20 cellular contexts compared by ENCODE assay signal in the genomic region with DNA sequence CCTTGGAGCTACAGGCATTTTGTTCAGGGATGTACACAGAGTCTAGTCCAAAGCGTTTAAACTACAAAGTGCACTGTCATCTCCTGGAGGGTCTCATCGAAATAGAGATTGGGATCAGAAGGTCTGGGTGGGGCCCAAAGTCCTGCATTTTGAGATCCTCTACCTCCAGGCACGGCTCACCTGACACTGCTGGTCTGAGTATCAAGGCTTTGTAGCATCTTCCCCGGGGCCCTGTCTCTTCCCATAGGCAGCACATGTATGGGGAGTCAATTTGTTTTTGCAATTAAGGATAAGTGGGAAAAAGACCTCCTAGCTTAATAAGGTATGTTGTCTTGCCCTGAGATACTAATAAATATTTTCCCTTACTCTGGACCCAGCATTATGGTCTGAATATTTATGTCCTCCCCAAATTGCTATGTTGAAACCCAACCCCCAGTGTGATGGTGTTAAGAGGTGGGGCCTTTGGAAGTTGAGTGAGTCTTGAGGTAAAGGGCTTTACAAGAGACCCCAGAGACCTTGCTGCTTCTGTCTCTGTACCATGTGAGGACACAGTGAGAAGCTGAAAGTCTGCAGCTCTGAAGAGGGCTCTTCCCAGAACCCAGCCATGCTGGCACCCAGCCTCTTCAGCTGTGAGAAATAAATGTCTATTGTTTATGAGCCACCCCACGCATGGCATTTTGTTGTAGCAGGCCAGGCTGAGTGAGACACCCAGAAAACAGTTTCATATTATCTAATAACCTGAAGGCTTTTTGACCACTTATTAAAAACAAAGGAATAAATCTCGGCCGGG.
"Had no signal": no experiment of that assay in that cellular context is flagged by ENCODE, and none has a peak within 500 bp of the region (broad histone marks: within the 10 kb centered on the region; RNA-seq: fewer than 3 reads in every experiment).

No MANE protein-coding gene starts in this region.

- DNase-seq: activated CD4-positive, alpha-beta memory T cell treated with anti-CD3 and anti-CD28 coated beads for 36 hours; activated CD4-positive, alpha-beta T cell treated with anti-CD3 and anti-CD28 coated beads for 48 hours; activated T-cell treated with anti-CD3 and anti-CD28 coated beads for 4 hours; aorta; dermis blood vessel endothelial cell; effector CD8-positive, alpha-beta T cell; gastrocnemius medialis; heart left ventricle; immature natural killer cell; left ventricle myocardium inferior; mammary epithelial cell; mucosa of descending colon; naive B cell; SK-N-SH; stimulated activated CD4-positive, alpha-beta T cell treated with anti-CD3 and anti-CD28 coated beads, Interleukin-4, amount 100 ng/mL, for 1 hour; stimulated activated naive CD4-positive, alpha-beta T cell had no signal

- H3K4me2 ChIP-seq: SK-N-SH had no signal

- H3K27me3 Mint-ChIP-seq: activated CD4-positive, alpha-beta memory T cell treated with anti-CD3 and anti-CD28 coated beads for 36 hours had no signal

- H3K4me1 Mint-ChIP-seq: brain, immature natural killer cell, naive B cell had no signal

- H3K4me3 Mint-ChIP-seq: activated CD4-positive, alpha-beta memory T cell treated with anti-CD3 and anti-CD28 coated beads for 36 hours; activated T-helper 1 cell treated with anti-CD3 and anti-CD28 coated beads, Interleukin-12 subunit alpha, Interleukin-12 subunit beta, Interleukin-2, Interleukin-4 antibody, amounts not matched to agents 30 ng/mL and 10 ng/mL and 1 ng/mL, durations not matched to agents 14 hours and 24 hours and 36 hours; brain; immature natural killer cell; naive B cell had no signal

- H3K4me1 ChIP-seq: gastrocnemius medialis, heart left ventricle, left ventricle myocardium inferior, upper lobe of left lung had no signal

- H3K9me3 ChIP-seq: gastrocnemius medialis, heart left ventricle, left ventricle myocardium inferior, mucosa of descending colon, SK-N-SH, upper lobe of left lung had no signal

- H3K4me3 ChIP-seq: gastrocnemius medialis, heart left ventricle, left ventricle myocardium inferior, mucosa of descending colon, upper lobe of left lung had no signal

- H3K36me3 ChIP-seq: gastrocnemius medialis, heart left ventricle, left ventricle myocardium inferior, upper lobe of left lung had no signal

- H3K27ac Mint-ChIP-seq: activated CD4-positive, alpha-beta memory T cell treated with anti-CD3 and anti-CD28 coated beads for 36 hours; activated naive CD4-positive, alpha-beta T cell treated with anti-CD3 and anti-CD28 coated beads, Interleukin-2, amount 50 U/mL, for 72 hours; activated T-helper 1 cell treated with anti-CD3 and anti-CD28 coated beads, Interleukin-12 subunit alpha, Interleukin-12 subunit beta, Interleukin-2, Interleukin-4 antibody, amounts not matched to agents 30 ng/mL and 10 ng/mL and 1 ng/mL, durations not matched to agents 14 hours and 24 hours and 36 hours; brain; immature natural killer cell; naive B cell had no signal

- ATAC-seq: activated naive CD4-positive, alpha-beta T cell treated with anti-CD3 and anti-CD28 coated beads, Interleukin-2, amount 50 U/mL, for 72 hours; gastrocnemius medialis; heart left ventricle; mucosa of descending colon had no signal

- H3K27ac ChIP-seq: gastrocnemius medialis, heart left ventricle, left ventricle myocardium inferior, upper lobe of left lung had no signal

- H3K9ac ChIP-seq: SK-N-SH had no signal

- H3K36me3 Mint-ChIP-seq: activated CD4-positive, alpha-beta memory T cell treated with anti-CD3 and anti-CD28 coated beads for 36 hours; activated naive CD4-positive, alpha-beta T cell treated with anti-CD3 and anti-CD28 coated beads, Interleukin-2, amount 50 U/mL, for 72 hours; brain; immature natural killer cell; naive B cell had no signal

- H3K27me3 ChIP-seq: gastrocnemius medialis, heart left ventricle, upper lobe of left lung had no signal

- H3K9me3 Mint-ChIP-seq: activated CD4-positive, alpha-beta memory T cell treated with anti-CD3 and anti-CD28 coated beads for 36 hours; activated naive CD4-positive, alpha-beta T cell treated with anti-CD3 and anti-CD28 coated beads, Interleukin-2, amount 50 U/mL, for 72 hours; activated T-helper 1 cell treated with anti-CD3 and anti-CD28 coated beads, Interleukin-12 subunit alpha, Interleukin-12 subunit beta, Interleukin-2, Interleukin-4 antibody, amounts not matched to agents 30 ng/mL and 10 ng/mL and 1 ng/mL, durations not matched to agents 14 hours and 24 hours and 36 hours; brain; immature natural killer cell; naive B cell had no signal
